8 cellular contexts compared by ENCODE assay signal in genomic region chr4:78057600-78058560, GRCh38. TPM values are rescaled to one million over a fixed set of nuclear protein-coding genes. Genes with fewer than 3 reads are reported as not detected.
DNase-seq lines count a peak whose midpoint lies in the region; ATAC-seq and TF ChIP-seq lines count a peak whose summit lies in the region.

No MANE protein-coding gene starts in this region.

- no peak for ATAC-seq in HG02981 (IDR thresholded peaks at IDR 0.05; ENCODE audit: unreplicated experiment)
- ATAC-seq in GM21447 (IDR thresholded peaks at IDR 0.05; ENCODE audit: unreplicated experiment) = no peak

- H3K27me3 Mint-ChIP-seq in HFFc6 (ENCODE audit: insufficient read depth) (peaks cover 3% of the 10 kb centered on the region), chondrocyte (ENCODE audit: low read depth) (peaks cover 4% of the 10 kb centered on the region)

- H3K27ac Mint-ChIP-seq in HFFc6 (peak overlapping the region; percentile 53; the same call in 1 of the 2 replicates), chondrocyte (ENCODE audit: unreplicated experiment) (peak overlapping the region; percentile 78)

- peak overlapping the region; percentile 40 for H3K9ac ChIP-seq in SK-N-MC (ENCODE audit: insufficient read length)

- H3F3A ChIP-seq in DOHH2 (ENCODE audit: control insufficient read depth, insufficient read depth) = no peaks in the 10 kb centered on the region

- H3K4me3 ChIP-seq in DOHH2 (ENCODE audit: low read length) (peak overlapping the region; percentile 68), SK-N-MC (peak overlapping the region; percentile 87), spleen (peak overlapping the region; percentile 50 to 78 (median 60))

- no peaks in the 10 kb centered on the region for H4K20me1 ChIP-seq in DOHH2 (ENCODE audit: control insufficient read depth, insufficient read depth, low read depth, low read length)

- peaks cover 19% of the 10 kb centered on the region for H3K4me1 ChIP-seq in DOHH2 (ENCODE audit: control insufficient read depth, low read length)
- peaks cover 12 to 42% (median 35%) of the 10 kb centered on the region in 6 donors for H3K4me1 ChIP-seq in spleen

- peak overlapping the region; percentile 93 for H3K4me3 Mint-ChIP-seq in HFFc6
- peak overlapping the region; percentile 88 for H3K4me3 Mint-ChIP-seq in chondrocyte (ENCODE audit: unreplicated experiment)

- TF ChIP-seq CTCF in DOHH2 (IDR thresholded peaks at IDR 0.05; ENCODE audit: low read depth, low read length, poor library complexity, severe bottlenecking) (no peak), HFFc6 (IDR thresholded peaks at IDR 0.05) (no peak), chondrocyte (IDR thresholded peaks at IDR 0.05) (no peak), spleen (IDR thresholded peaks at IDR 0.05 in 8 of 11, conservative IDR thresholded peaks at IDR 0.05 in 3 of 11) (no peak)

- H3K36me3 ChIP-seq in DOHH2 (ENCODE audit: control insufficient read depth, low read length) (no peaks in the 10 kb centered on the region), SK-N-MC (ENCODE audit: insufficient read depth, low read length) (no peaks in the 10 kb centered on the region), spleen (no peaks in the 10 kb centered on the region)

- WGBS in spleen, 5 donors = 0 to 3% (median 1%) methylated on average over 34 to 56 of the region's 56 CpGs

- H3K27ac ChIP-seq in DOHH2 (ENCODE audit: low read depth, low read length) (no peak overlapping the region), SK-N-MC (no peak overlapping the region), spleen (no peak overlapping the region)

- no peak for TF ChIP-seq POLR2A in spleen (IDR thresholded peaks at IDR 0.05)

- peaks cover 59% of the 10 kb centered on the region for H3K27me3 ChIP-seq in DOHH2 (ENCODE audit: control insufficient read depth, low read length)
- H3K27me3 ChIP-seq in spleen (replicated peaks in 1 of 7) = peaks cover 0 to 74% (median 26%) of the 10 kb centered on the region in 7 donors

- intact Hi-C loops in spleen (cut with DNase I; ENCODE audit: low total_unique reads) = no loop called here

- no peaks in the 10 kb centered on the region for H3K79me2 ChIP-seq in DOHH2 (ENCODE audit: control insufficient read depth, low read length)

- H3K4me2 ChIP-seq in DOHH2 (ENCODE audit: low read length) = peak overlapping the region; percentile 77

- H3K4me1 Mint-ChIP-seq in HFFc6 (ENCODE audit: low read depth) (peaks cover 33% of the 10 kb centered on the region), chondrocyte (ENCODE audit: low read depth) (peaks cover 22% of the 10 kb centered on the region)

- H3K9me3 Mint-ChIP-seq in HFFc6 = no peaks in the 10 kb centered on the region
- no peaks in the 10 kb centered on the region for H3K9me3 Mint-ChIP-seq in chondrocyte (ENCODE audit: low read depth)

- no peaks in the 10 kb centered on the region for H3K9me2 ChIP-seq in DOHH2 (replicated peaks; ENCODE audit: control insufficient read depth, low read length)

- H3K9me3 ChIP-seq in DOHH2 (ENCODE audit: control insufficient read depth, insufficient read depth, low read length) (no peaks in the 10 kb centered on the region), SK-N-MC (ENCODE audit: low read depth, low read length) (no peaks in the 10 kb centered on the region), spleen (no peaks in the 10 kb centered on the region)

- DNase-seq in HFFc6 = peak; percentile 30
- DNase-seq in SK-N-MC (ENCODE audit: low read depth, low spot score) = no peak
- peak; percentile 90 for DNase-seq in chondrocyte (ENCODE audit: low spot score)
- DNase-seq in kidney glomerular epithelial cell (lab: John Stamatoyannopoulos, UW) = peak; percentile 52
- DNase-seq in spleen = peak; percentile 83

- H3K36me3 Mint-ChIP-seq in HFFc6 (ENCODE audit: low read depth) (no peaks in the 10 kb centered on the region), chondrocyte (ENCODE audit: low read depth) (no peaks in the 10 kb centered on the region)

RNA-seq across cellular contexts. Expression of gene FRAS1, which starts 0.8 kb away (rescaled TPM):
- total RNA-seq in HFFc6 (2021; fragmentation: NEBNext Ultra II Directional; extraction: Animal tissue kit (Norgen Biotek cat#: 25700)) = 10 to 100 TPM in 1 of 6 experiments, 1 to 10 TPM in 5; 1.7 to 11.0 (median 2.3) TPM
- total RNA-seq in chondrocyte = 6.8 to 18.9 TPM (median 18.0 TPM) in 3 replicates
- total RNA-seq in spleen = 1 to 10 TPM in 6 of 7 donors, under 1 TPM in 1; 0.88 to 3.0 (median 1.4) TPM
- under 1 TPM; 0.10 to 0.15 (median 0.12) TPM for polyA plus RNA-seq in spleen
